In the genomic region with DNA sequence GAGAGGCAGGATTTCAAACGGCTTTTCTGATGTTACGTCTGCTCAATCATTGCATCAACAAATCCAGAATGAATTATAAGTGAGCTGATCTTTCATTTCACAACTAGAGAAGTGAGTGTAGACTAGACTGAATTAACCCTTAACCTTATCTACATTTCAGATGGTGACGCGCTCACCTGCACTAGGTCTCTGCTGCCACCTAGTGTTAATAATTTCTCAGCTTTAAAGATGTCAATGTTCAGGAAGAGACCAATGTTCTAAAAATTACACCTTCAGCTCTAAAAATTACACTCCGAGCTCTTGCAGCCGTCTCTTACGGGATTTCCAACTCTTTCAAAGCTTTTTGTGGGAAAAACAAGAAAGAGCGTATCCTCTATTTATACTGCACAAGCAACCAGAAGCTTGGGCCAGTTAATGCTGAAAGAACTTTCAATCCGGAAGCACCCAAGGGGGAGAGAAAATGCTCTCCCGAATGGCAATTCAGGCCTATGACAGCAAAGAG, we compare ENCODE assay signal across 9 cellular contexts.
A peak's percentile ranks its signal among the peaks of the same experiment; 100 is the strongest.
DNase-seq lines count a peak whose midpoint lies in the region; ATAC-seq, FAIRE-seq and TF ChIP-seq lines count a peak whose summit lies in the region.
"Had no signal": no experiment of that assay in that cellular context is flagged by ENCODE, and none has a peak within 500 bp of the region (broad histone marks: within the 10 kb centered on the region; RNA-seq: fewer than 3 reads in every experiment).

No MANE protein-coding gene starts in this region.

- no peak overlapping the region for H3K4me3 ChIP-seq in BE2C (ENCODE audit: low read depth, low read length)
- H3K4me3 ChIP-seq in GM12865 (ENCODE audit: low read depth, low read length): no peak overlapping the region
- H3K4me3 ChIP-seq in bronchial epithelial cell (ENCODE audit: low read depth, low read length): no peak overlapping the region
- no peak overlapping the region for H3K4me3 ChIP-seq in right lobe of liver

- 20% methylated on average over 10 of the region's 10 CpGs for WGBS in right lobe of liver (ENCODE audit: insufficient coverage, low coverage, low lambda C conversion rate, missing lambda C conversion rate)

- TF ChIP-seq POLR2A in right lobe of liver (IDR thresholded peaks at IDR 0.05): no peak

- H3K4me1 ChIP-seq in BE2C (0 out of 2 replicates have a peak, but pooled peaks cover 2% of the 10 kb centered on the region), right lobe of liver (no peaks in the 10 kb centered on the region)

- H3K36me3 ChIP-seq in BE2C: no peaks in the 10 kb centered on the region
- no peaks in the 10 kb centered on the region for H3K36me3 ChIP-seq in bronchial epithelial cell (ENCODE audit: control insufficient read depth, insufficient read depth, low read length)
- no peaks in the 10 kb centered on the region for H3K36me3 ChIP-seq in right lobe of liver

- intact Hi-C loops in right lobe of liver (cut with DNase I): loop anchor here in 1 of 2 donors (10.0 kb wide), 1 partner anchor 148 kb away; no protein-coding TSS in a partner anchor

- no peak for DNase-seq in BE2C
- peak; percentile 74 for DNase-seq in GM12865 (ENCODE audit: low read depth)
- peak; percentile 58 for DNase-seq in NCI-H748 (lab: John Stamatoyannopoulos, UW; ENCODE audit: unreplicated experiment)
- DNase-seq in bronchial epithelial cell (ENCODE audit: low read depth): peak; percentile 61
- DNase-seq in right lobe of liver: no peak
- DNase-seq in stimulated activated naive CD4-positive, alpha-beta T cell treated with Interleukin-2 at 50 U/mL for 16 hours (lab: John Stamatoyannopoulos, UW): no peak
- DNase-seq in islet precursor cell: no peak
- DNase-seq: left cardiac atrium had no signal

- ATAC-seq in HG03280 (IDR thresholded peaks at IDR 0.05; ENCODE audit: unreplicated experiment): peak; percentile 78
- peak; percentile 75 to 88 (median 82) for ATAC-seq in right lobe of liver

- H3K9me3 ChIP-seq in BE2C (no peaks in the 10 kb centered on the region), right lobe of liver (no peaks in the 10 kb centered on the region)

- no peak for FAIRE-seq in bronchial epithelial cell (lab: Jason Lieb, UNC)

- TF ChIP-seq CTCF in BE2C (IDR thresholded peaks at IDR 0.05; ENCODE audit: low read depth, low read length) (peak; percentile 85), GM12865 (IDR thresholded peaks at IDR 0.05; ENCODE audit: insufficient read depth, low read depth, low read length, missing control alignments) (peak; percentile 66), bronchial epithelial cell (IDR thresholded peaks at IDR 0.05; ENCODE audit: insufficient read depth, low read length, severe bottlenecking) (peak; percentile 70), right lobe of liver (IDR thresholded peaks at IDR 0.05) (peak; percentile 78 to 89 (median 81))

- H3K27ac ChIP-seq in right lobe of liver: no peak overlapping the region

- peaks cover 4% of the 10 kb centered on the region; the same call in 1 of the 2 replicates for H3K27me3 ChIP-seq in BE2C
- H3K27me3 ChIP-seq in bronchial epithelial cell (ENCODE audit: control insufficient read depth, insufficient read depth, low read length): no peaks in the 10 kb centered on the region
- no peaks in the 10 kb centered on the region for H3K27me3 ChIP-seq in right lobe of liver

Comparison
In these comparisons a context has a peak if more than half of its experiments do, and no peak if none do; other contexts are left out.
1. DNase-seq: peak in GM12865 (single experiment), NCI-H748 (single experiment) and bronchial epithelial cell (single experiment); none in BE2C (single experiment), right lobe of liver (0 of 3), stimulated activated naive CD4-positive, alpha-beta T cell treated with Interleukin-2 at 50 U/mL for 16 hours (single experiment) and islet precursor cell (single experiment).
2. Peak in every context shown above with its lines, with median percentiles within 50 percentile points of each other: CTCF ChIP-seq.